8 cellular contexts compared by ENCODE assay signal in the genomic region with DNA sequence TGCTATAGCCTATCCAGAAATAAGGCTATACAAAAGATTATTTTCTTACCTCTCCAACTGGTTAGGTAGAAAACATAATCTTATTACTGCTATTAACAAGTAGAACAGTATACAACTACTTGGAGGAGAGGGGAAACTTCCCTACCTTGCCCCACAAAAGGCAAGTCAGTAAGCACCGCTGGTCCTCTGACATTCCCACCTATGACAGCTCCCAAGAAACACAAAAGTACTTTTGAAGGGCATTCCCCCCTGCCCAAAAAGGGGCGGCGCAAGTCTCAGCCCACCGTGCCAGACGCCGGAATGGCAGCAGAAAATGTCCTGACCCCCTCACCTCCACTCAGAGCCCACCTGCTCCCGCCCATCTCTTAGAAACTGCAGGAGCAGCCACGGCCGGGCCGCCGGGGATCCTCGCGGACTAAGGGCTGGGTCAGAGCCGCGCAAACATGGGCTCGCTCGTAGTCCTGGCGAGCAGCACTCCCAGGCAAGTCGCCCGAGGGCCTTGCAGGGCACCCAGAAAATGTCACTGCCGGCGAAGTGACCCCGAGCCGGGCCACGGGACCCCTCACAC. TPM values are rescaled to one million over a fixed set of nuclear protein-coding genes. Genes with fewer than 3 reads are reported as not detected.
DNase-seq lines count a peak whose midpoint lies in the region; ATAC-seq lines count a peak whose summit lies in the region.

No MANE protein-coding gene starts in this region.

- H3K27me3 ChIP-seq in endocrine pancreas (ENCODE audit: control insufficient read depth, insufficient read depth, low read length), result no peaks in the 10 kb centered on the region
- H3K27me3 ChIP-seq in mucosa of rectum (ENCODE audit: control insufficient read depth in 2 of 2, insufficient read depth in 2 of 2, low read length in 2 of 2), result no peaks in the 10 kb centered on the region

- DNase-seq in stimulated activated naive CD4-positive, alpha-beta T cell (lab: John Stamatoyannopoulos, UW), result peak in 4 of 6 experiments; percentile 8 to 25 (median 13)
- no peak for DNase-seq in stimulated activated naive CD4-positive, alpha-beta T cell treated with Interleukin-2 at 50 U/mL for 16 hours (lab: John Stamatoyannopoulos, UW)
- peak; percentile 5 for DNase-seq in RPMI7951 (ENCODE audit: low read depth)
- DNase-seq in NCI-H1417 treated with DMSO at 0.1 percent for 48 hours (lab: John Stamatoyannopoulos, UW), result no peak
- DNase-seq in superior temporal gyrus (ENCODE audit: extremely low spot score), result no peak

- H3K4me1 ChIP-seq in endocrine pancreas (ENCODE audit: control insufficient read depth, insufficient read depth, low read length), result peaks cover 3% of the 10 kb centered on the region
- peaks cover 10 to 17% of the 10 kb centered on the region in 2 donors for H3K4me1 ChIP-seq in mucosa of rectum (ENCODE audit: control insufficient read depth in 2 of 2, insufficient read depth in 2 of 2, low read length in 2 of 2)

- H3K4me3 ChIP-seq in endocrine pancreas (ENCODE audit: control insufficient read depth, insufficient read depth, low read length) (peak overlapping the region; percentile 93), mucosa of rectum (ENCODE audit: low read length in 2 of 2) (peak overlapping the region; percentile 92 to 95)

- H3K9me3 ChIP-seq in endocrine pancreas (ENCODE audit: control insufficient read depth, low read length) (no peaks in the 10 kb centered on the region), mucosa of rectum (ENCODE audit: control insufficient read depth in 2 of 2, low read length in 2 of 2) (no peaks in the 10 kb centered on the region)

- H3K9ac ChIP-seq in endocrine pancreas (ENCODE audit: control insufficient read depth, insufficient read depth, low read length) (peak overlapping the region; percentile 89), mucosa of rectum (ENCODE audit: low read depth in 1 of 2, low read length in 2 of 2) (peak overlapping the region; percentile 98)

- H3K27ac ChIP-seq in mucosa of rectum (ENCODE audit: low read depth in 2 of 2, low read length in 2 of 2), result peak overlapping the region; percentile 79 to 80

- H3K36me3 ChIP-seq in endocrine pancreas (ENCODE audit: control insufficient read depth, insufficient read depth, low read length), result no peaks in the 10 kb centered on the region
- H3K36me3 ChIP-seq in mucosa of rectum (ENCODE audit: control insufficient read depth in 2 of 2, insufficient read depth in 2 of 2, low read length in 2 of 2), result peaks cover 0 to 3% of the 10 kb centered on the region in 2 donors

- ATAC-seq in HG02852 (IDR thresholded peaks at IDR 0.05; ENCODE audit: unreplicated experiment), result peak; percentile 44

RNA-seq across cellular contexts. Expression of a gene that starts 0.4 kb away (rescaled TPM):
- 40.7 and 59.1 TPM in 2 replicates for total RNA-seq in RPMI7951 (2014; rRNA removed; shearing (Covaris generic))

RNA-seq across cellular contexts. Expression of a gene that starts 36.9 kb away (rescaled TPM):
- 28.8 and 39.4 TPM in 2 replicates for total RNA-seq in RPMI7951 (2014; rRNA removed; shearing (Covaris generic))

Comparison
In these comparisons a context has a peak if more than half of its experiments do, and no peak if none do; other contexts are left out.
1. DNase-seq: peak in stimulated activated naive CD4-positive, alpha-beta T cell (4 of 6) and RPMI7951 (single experiment); none in stimulated activated naive CD4-positive, alpha-beta T cell treated with Interleukin-2 at 50 U/mL for 16 hours (single experiment), NCI-H1417 treated with DMSO at 0.1 percent for 48 hours (single experiment) and superior temporal gyrus (single experiment).